In genomic region chr5:80249876-80250275, GRCh38 we compare ENCODE assay signal across 20 cellular contexts. TPM values are rescaled to one million over a fixed set of nuclear protein-coding genes. Genes with fewer than 3 reads are reported as not detected.
DNase-seq lines count a peak whose midpoint lies in the region; ATAC-seq and TF ChIP-seq lines count a peak whose summit lies in the region.
"Had no signal": no experiment of that assay in that cellular context is flagged by ENCODE, and none has a peak within 500 bp of the region (broad histone marks: within the 10 kb centered on the region; RNA-seq: fewer than 3 reads in every experiment).

No MANE protein-coding gene starts in this region.

- H3K9me3 Mint-ChIP-seq in activated naive CD8-positive, alpha-beta T cell treated with anti-CD3 and anti-CD28 coated beads for 36 hours = no peaks in the 10 kb centered on the region
- H3K9me3 Mint-ChIP-seq in nephron = peaks cover 2% of the 10 kb centered on the region
- H3K9me3 Mint-ChIP-seq: neural crest cell had no signal

- H3K27ac Mint-ChIP-seq in activated naive CD8-positive, alpha-beta T cell treated with anti-CD3 and anti-CD28 coated beads for 36 hours = peak overlapping the region; percentile 71
- H3K27ac Mint-ChIP-seq in nephron = peak overlapping the region; percentile 49 to 79 (median 71)
- H3K27ac Mint-ChIP-seq: memory B cell had no signal

- DNase-seq in NCI-H748 (lab: John Stamatoyannopoulos, UW; ENCODE audit: unreplicated experiment) (peak; percentile 27), NCI-H748 treated with DMSO at 0.1 percent for 48 hours (lab: John Stamatoyannopoulos, UW) (no peak), COLO668 (lab: John Stamatoyannopoulos, UW; ENCODE audit: unreplicated experiment) (no peak), left cardiac atrium (no peak), HuH-7.5 (ENCODE audit: low spot score) (no peak)
- DNase-seq in activated naive CD8-positive, alpha-beta T cell treated with anti-CD3 and anti-CD28 coated beads for 36 hours = no peak
- DNase-seq: activated CD4-positive, alpha-beta T cell treated with anti-CD3 and anti-CD28 coated beads for 4 hours; aorta; EL; foreskin fibroblast; hypothalamus; Kasumi-1; kidney; SIG-M5; thyroid gland had no signal

- ATAC-seq in left cardiac atrium = no peak
- ATAC-seq: HCT116 had no signal

- no peaks in the 10 kb centered on the region for H3K9me3 ChIP-seq in HUES48 (ENCODE audit: control insufficient read depth, insufficient read depth, low read length)
- H3K9me3 ChIP-seq: thyroid gland had no signal

- intact Hi-C loops in left cardiac atrium (cut with DNase I) = no loop called here

- H3K4me1 ChIP-seq in HUES48 (ENCODE audit: control insufficient read depth, insufficient read depth, low read length) = peaks cover 78% of the 10 kb centered on the region

- no peak for TF ChIP-seq CTCF in nephron (IDR thresholded peaks at IDR 0.05; ENCODE audit: unreplicated experiment in 3 of 3)

- H3K4me3 ChIP-seq in HUES48 (ENCODE audit: low read depth, low read length) = no peak overlapping the region
- H3K4me3 ChIP-seq: thyroid gland had no signal

- H3K36me3 ChIP-seq in HUES48 (ENCODE audit: control insufficient read depth, insufficient read depth, low read length) = no peaks in the 10 kb centered on the region
- H3K36me3 ChIP-seq: thyroid gland had no signal

- H3K27me3 Mint-ChIP-seq in activated naive CD8-positive, alpha-beta T cell treated with anti-CD3 and anti-CD28 coated beads for 36 hours = no peaks in the 10 kb centered on the region
- no peaks in the 10 kb centered on the region for H3K27me3 Mint-ChIP-seq in nephron (ENCODE audit: low read depth)
- H3K27me3 Mint-ChIP-seq: memory B cell had no signal

- H3K9ac ChIP-seq in HUES48 (ENCODE audit: low read depth, low read length) = no peak overlapping the region

- H3K27ac ChIP-seq in HUES48 (ENCODE audit: low read depth, low read length) = peak overlapping the region; percentile 37
- H3K27ac ChIP-seq: thyroid gland had no signal

- H3K27me3 ChIP-seq in HUES48 (ENCODE audit: control insufficient read depth, insufficient read depth, low read length) = no peaks in the 10 kb centered on the region
- H3K27me3 ChIP-seq: thyroid gland had no signal

- no peak overlapping the region for H3K4me3 Mint-ChIP-seq in activated naive CD8-positive, alpha-beta T cell treated with anti-CD3 and anti-CD28 coated beads for 36 hours
- peak overlapping the region in 2 of 3 experiments; percentile 7 to 18 for H3K4me3 Mint-ChIP-seq in nephron
- H3K4me3 Mint-ChIP-seq: memory B cell, neural crest cell had no signal

- peaks cover 39% of the 10 kb centered on the region for H3K36me3 Mint-ChIP-seq in activated naive CD8-positive, alpha-beta T cell treated with anti-CD3 and anti-CD28 coated beads for 36 hours
- H3K36me3 Mint-ChIP-seq in nephron (ENCODE audit: low read depth) = peaks cover 9% of the 10 kb centered on the region

- H3K4me1 Mint-ChIP-seq in activated naive CD8-positive, alpha-beta T cell treated with anti-CD3 and anti-CD28 coated beads for 36 hours = peaks cover 89% of the 10 kb centered on the region
- peaks cover 59% of the 10 kb centered on the region for H3K4me1 Mint-ChIP-seq in nephron

RNA-seq across cellular contexts. Expression of gene SERINC5, which starts 6.0 kb away (rescaled TPM):
- total RNA-seq in activated naive CD8-positive, alpha-beta T cell treated with anti-CD3 and anti-CD28 coated beads for 36 hours = 10 to 100 TPM; 22.0 to 25.1 TPM
- total RNA-seq in left cardiac atrium = 10 to 100 TPM; 14.3 to 14.9 TPM
